23 cellular contexts compared by ENCODE assay signal in genomic region chr1:36534711-36535412, GRCh38. TPM values are rescaled to one million over a fixed set of nuclear protein-coding genes. Genes with fewer than 3 reads are reported as not detected.
DNase-seq lines count a peak whose midpoint lies in the region; ATAC-seq and TF ChIP-seq lines count a peak whose summit lies in the region.
"Had no signal": no experiment of that assay in that cellular context is flagged by ENCODE, and none has a peak within 500 bp of the region (broad histone marks: within the 10 kb centered on the region; RNA-seq: fewer than 3 reads in every experiment).

No MANE protein-coding gene starts in this region.

- H3K9me3 ChIP-seq in suprapubic skin = no peaks in the 10 kb centered on the region
- H3K9me3 ChIP-seq: BLaER1, MG63 had no signal

- 75% methylated on average over 9 of the region's 12 CpGs for WGBS in suprapubic skin

- H3K4me3 ChIP-seq in suprapubic skin = no peak overlapping the region
- H3K4me3 ChIP-seq: BLaER1, MG63 had no signal

- DNase-seq in activated CD8-positive, alpha-beta memory T cell treated with anti-CD3 and anti-CD28 coated beads, Interleukin-2, amount 10 ng/mL, durations not matched to agents 7 days and 5 days = peak; percentile 32
- no peak for DNase-seq in activated CD8-positive, alpha-beta memory T cell treated with anti-CD3 and anti-CD28 coated beads, Interleukin-2, amount 50 U/mL, for 48 hours
- DNase-seq in NCI-H69 (lab: John Stamatoyannopoulos, UW) (peak; percentile 4), left lobe of liver (ENCODE audit: low spot score) (peak; percentile 31), suprapubic skin (ENCODE audit: low spot score in 2 of 2) (peak; percentile 28 to 48)
- DNase-seq: Calu3; CD8-positive, alpha-beta T cell; HFFc6; IMR-90; Karpas-422; MG63; NCI-H1092; NCI-H1694; NCI-H2227 treated with DMSO at 0.1 percent for 48 hours; NCI-H524 treated with DMSO at 0.1 percent for 48 hours had no signal

- TF ChIP-seq CTCF in suprapubic skin (IDR thresholded peaks at IDR 0.05) = no peak

- H3K27ac Mint-ChIP-seq in activated CD8-positive, alpha-beta memory T cell treated with anti-CD3 and anti-CD28 coated beads, Interleukin-2, amount 10 ng/mL, durations not matched to agents 7 days and 5 days = no peak overlapping the region
- H3K27ac Mint-ChIP-seq: CD8-positive, alpha-beta T cell; HFFc6 had no signal

- H3K27ac ChIP-seq in suprapubic skin = no peak overlapping the region
- H3K27ac ChIP-seq: BLaER1, HL-60 had no signal

- H3K27me3 ChIP-seq in suprapubic skin = peaks cover 29% of the 10 kb centered on the region
- H3K27me3 ChIP-seq: BLaER1 had no signal

- no peak for TF ChIP-seq EP300 in suprapubic skin (IDR thresholded peaks at IDR 0.05)

- CTCF ChIA-PET in activated CD8-positive, alpha-beta memory T cell treated with anti-CD3 and anti-CD28 coated beads, Interleukin-2, amount 10 ng/mL, durations not matched to agents 7 days and 5 days (lab: Charles Lee) = interaction anchor here (2.1 kb wide), 1 partner anchor 19 kb away, joined by 13 read pairs; no protein-coding TSS in a partner anchor

- no peak for ATAC-seq in activated CD8-positive, alpha-beta memory T cell treated with anti-CD3 and anti-CD28 coated beads, Interleukin-2, amount 10 ng/mL, durations not matched to agents 7 days and 5 days
- ATAC-seq in left lobe of liver = no peak
- no peak for ATAC-seq in GM21619 (IDR thresholded peaks at IDR 0.05; ENCODE audit: unreplicated experiment)
- no peak for ATAC-seq in HG03432 (IDR thresholded peaks at IDR 0.05; ENCODE audit: unreplicated experiment)
- ATAC-seq: CD8-positive, alpha-beta T cell; Panc1 had no signal

- no peaks in the 10 kb centered on the region for H3K9me3 Mint-ChIP-seq in activated CD8-positive, alpha-beta memory T cell treated with anti-CD3 and anti-CD28 coated beads, Interleukin-2, amount 10 ng/mL, durations not matched to agents 7 days and 5 days (ENCODE audit: low read depth)
- H3K9me3 Mint-ChIP-seq: CD8-positive, alpha-beta T cell; HFFc6 had no signal

- no peaks in the 10 kb centered on the region for H3K4me1 Mint-ChIP-seq in activated CD8-positive, alpha-beta memory T cell treated with anti-CD3 and anti-CD28 coated beads, Interleukin-2, amount 10 ng/mL, durations not matched to agents 7 days and 5 days

- H3K4me3 Mint-ChIP-seq in activated CD8-positive, alpha-beta memory T cell treated with anti-CD3 and anti-CD28 coated beads, Interleukin-2, amount 10 ng/mL, durations not matched to agents 7 days and 5 days = no peak overlapping the region
- H3K4me3 Mint-ChIP-seq: CD8-positive, alpha-beta T cell; HFFc6 had no signal

- no peak for TF ChIP-seq POLR2A in suprapubic skin (IDR thresholded peaks at IDR 0.05)

- H3K36me3 Mint-ChIP-seq in activated CD8-positive, alpha-beta memory T cell treated with anti-CD3 and anti-CD28 coated beads, Interleukin-2, amount 10 ng/mL, durations not matched to agents 7 days and 5 days = no peaks in the 10 kb centered on the region
- H3K36me3 Mint-ChIP-seq: CD8-positive, alpha-beta T cell had no signal

- no peaks in the 10 kb centered on the region for H3K4me1 ChIP-seq in suprapubic skin
- H3K4me1 ChIP-seq: BLaER1 had no signal

- no peaks in the 10 kb centered on the region for H3K36me3 ChIP-seq in suprapubic skin
- H3K36me3 ChIP-seq: BLaER1, MG63 had no signal

- H3K27me3 Mint-ChIP-seq in activated CD8-positive, alpha-beta memory T cell treated with anti-CD3 and anti-CD28 coated beads, Interleukin-2, amount 10 ng/mL, durations not matched to agents 7 days and 5 days = peaks cover 46% of the 10 kb centered on the region

RNA-seq across cellular contexts. Expression of gene CSF3R, which starts 52.1 kb away (rescaled TPM):
- total RNA-seq in activated CD8-positive, alpha-beta memory T cell treated with anti-CD3 and anti-CD28 coated beads, Interleukin-2, amount 10 ng/mL, durations not matched to agents 7 days and 5 days = not detected
- 4.3 TPM for total RNA-seq in left lobe of liver
- 1 to 10 TPM in 3 of 4 donors, under 1 TPM in 1; 0.60 to 2.7 (median 2.1) TPM for total RNA-seq in suprapubic skin
- total RNA-seq: A673, Calu3, HFFc6, HT1080, IMR-90, SK-MEL-5 had no signal
